Comparison of ENCODE assay signal across 8 cellular contexts in the genomic region with DNA sequence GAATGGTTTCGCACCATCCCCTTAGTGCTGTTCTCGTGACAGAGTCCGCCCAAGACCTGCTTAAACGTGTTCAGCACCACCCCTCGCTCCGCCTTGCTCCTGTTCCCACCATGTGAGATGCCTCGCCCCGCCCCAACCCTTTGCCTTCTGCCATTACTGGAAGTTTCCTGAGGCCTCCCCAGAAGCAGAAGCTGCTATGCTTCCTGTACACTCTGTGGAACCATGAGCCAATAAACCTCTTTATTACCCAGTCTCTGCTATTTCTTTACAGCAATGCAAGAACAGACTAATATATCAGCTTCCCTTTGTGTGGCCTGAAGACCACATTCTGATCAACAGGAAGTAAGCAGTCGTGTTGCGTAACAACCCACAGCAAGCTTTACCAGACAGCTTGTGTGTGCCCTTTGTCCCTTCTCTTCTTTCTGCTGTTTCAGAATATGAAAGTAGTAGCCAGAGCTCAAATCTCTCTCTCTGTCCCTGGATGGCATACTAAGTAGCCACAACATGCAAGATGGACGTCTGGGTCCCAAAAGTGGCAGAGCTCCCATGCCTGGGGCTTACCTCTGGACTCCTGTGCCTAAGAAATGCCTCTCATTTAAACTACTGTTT. TPM values are rescaled to one million over a fixed set of nuclear protein-coding genes. Genes with fewer than 3 reads are reported as not detected.
DNase-seq lines count a peak whose midpoint lies in the region; ATAC-seq and TF ChIP-seq lines count a peak whose summit lies in the region.

No MANE protein-coding gene starts in this region.

- no peak for TF ChIP-seq CTCF in GM12865 (IDR thresholded peaks at IDR 0.05; ENCODE audit: insufficient read depth, low read depth, low read length, missing control alignments)
- no peak for TF ChIP-seq CTCF in omental fat pad (IDR thresholded peaks at IDR 0.05)

- intact Hi-C loops in activated CD4-positive, alpha-beta memory T cell treated with anti-CD3 and anti-CD28 coated beads for 36 hours (cut with micrococcal nuclease), result loop anchor here (1.0 to 10.0 kb wide), 4 partner anchors 11 to 862 kb away; partner anchors contain the start of genes HENMT1 and PRPF38B

- POLR2A ChIA-PET in activated CD4-positive, alpha-beta memory T cell treated with anti-CD3 and anti-CD28 coated beads for 36 hours (lab: Charles Lee), result interaction anchor here (0.6 to 2.3 kb wide), 6 partner anchors 9 to 86 kb away, joined by 3 to 35 read pairs (median 10); partner anchors contain the start of genes EEIG2, HENMT1 and PRPF38B

- H3K4me3 Mint-ChIP-seq in activated CD4-positive, alpha-beta memory T cell treated with anti-CD3 and anti-CD28 coated beads for 36 hours, result peak overlapping the region; percentile 64

- H3K4me3 ChIP-seq in GM12865 (ENCODE audit: low read depth, low read length), result no peak overlapping the region

- CTCF ChIA-PET in activated CD4-positive, alpha-beta memory T cell treated with anti-CD3 and anti-CD28 coated beads for 36 hours (lab: Charles Lee), result interaction anchor here (0.6 to 5.5 kb wide), 11 partner anchors 9 to 293 kb away, joined by 3 to 102 read pairs (median 4); partner anchors contain the start of genes EEIG2, HENMT1 and PRPF38B

- H3K9me3 Mint-ChIP-seq in activated CD4-positive, alpha-beta memory T cell treated with anti-CD3 and anti-CD28 coated beads for 36 hours, result peaks cover 5% of the 10 kb centered on the region

- no peaks in the 10 kb centered on the region for H3K27me3 Mint-ChIP-seq in activated CD4-positive, alpha-beta memory T cell treated with anti-CD3 and anti-CD28 coated beads for 36 hours

- no peak for ATAC-seq in omental fat pad (ENCODE audit: low FRiP score)

- DNase-seq in GM12865 (ENCODE audit: low read depth) (peak; percentile 56), KG1 (lab: John Stamatoyannopoulos, UW) (peak; percentile 98), myocyte (ENCODE audit: low read depth) (peak; percentile 63), NCI-H526 (lab: John Stamatoyannopoulos, UW) (no peak), omental fat pad (ENCODE audit: low spot score) (no peak)
- DNase-seq in activated CD4-positive, alpha-beta memory T cell treated with anti-CD3 and anti-CD28 coated beads for 36 hours, result peak; percentile 86
- peak; percentile 47 for DNase-seq in effector CD8-positive, alpha-beta T cell (lab: John Stamatoyannopoulos, UW)
- DNase-seq in stimulated activated naive CD4-positive, alpha-beta T cell treated with Interleukin-2 at 50 U/mL for 16 hours (lab: John Stamatoyannopoulos, UW), result peak; percentile 65

- peaks cover 50% of the 10 kb centered on the region for H3K36me3 Mint-ChIP-seq in activated CD4-positive, alpha-beta memory T cell treated with anti-CD3 and anti-CD28 coated beads for 36 hours

- H3K4me1 Mint-ChIP-seq in activated CD4-positive, alpha-beta memory T cell treated with anti-CD3 and anti-CD28 coated beads for 36 hours (ENCODE audit: low read depth), result peaks cover 51% of the 10 kb centered on the region

- peak overlapping the region; percentile 95 for H3K27ac Mint-ChIP-seq in activated CD4-positive, alpha-beta memory T cell treated with anti-CD3 and anti-CD28 coated beads for 36 hours

RNA-seq across cellular contexts. Expression of gene HENMT1, which starts 14.1 kb away (rescaled TPM):
- 10 to 100 TPM; 25.6 to 25.8 TPM for total RNA-seq in activated CD4-positive, alpha-beta memory T cell treated with anti-CD3 and anti-CD28 coated beads for 36 hours
- total RNA-seq in myocyte (0.19 TPM in 1 of 2 replicates, not detected in the other), omental fat pad (1 to 10 TPM; 2.8 to 4.9 (median 4.5) TPM)
- 0.09 TPM for polyA plus RNA-seq in myocyte (2012)

RNA-seq across cellular contexts. Expression of gene PRPF38B, which starts 45.3 kb away (rescaled TPM):
- 10 to 100 TPM; 57.0 to 63.5 TPM for total RNA-seq in activated CD4-positive, alpha-beta memory T cell treated with anti-CD3 and anti-CD28 coated beads for 36 hours
- total RNA-seq in myocyte, result 16.1 and 21.1 TPM in 2 replicates
- polyA plus RNA-seq in myocyte (2012), result 18.3 TPM
- total RNA-seq in omental fat pad, result 10 to 100 TPM; 17.6 to 41.6 (median 30.6) TPM

Comparison
In these comparisons a context has a peak if more than half of its experiments do, and no peak if none do; other contexts are left out.
1. DNase-seq: peak in GM12865 (single experiment), KG1 (single experiment), activated CD4-positive, alpha-beta memory T cell treated with anti-CD3 and anti-CD28 coated beads for 36 hours (single experiment), effector CD8-positive, alpha-beta T cell (single experiment), myocyte (single experiment) and stimulated activated naive CD4-positive, alpha-beta T cell treated with Interleukin-2 at 50 U/mL for 16 hours (single experiment); none in NCI-H526 (0 of 2) and omental fat pad (single experiment).
2. RNA of gene HENMT1, which starts 14.1 kb away (total RNA-seq): 25.6 to 25.8 TPM in activated CD4-positive, alpha-beta memory T cell treated with anti-CD3 and anti-CD28 coated beads for 36 hours; 2.8 to 4.9 TPM in omental fat pad and 0.19 TPM in myocyte; every median in the first group is over 4 times any median in the second.